In genomic region chr11:87116185-87116584, GRCh38 we compare ENCODE assay signal across 28 cellular contexts.
"Had no signal": no experiment of that assay in that cellular context is flagged by ENCODE, and none has a peak within 500 bp of the region (broad histone marks: within the 10 kb centered on the region; RNA-seq: fewer than 3 reads in every experiment).

No MANE protein-coding gene starts in this region.

- ATAC-seq: Panc1, T-helper 17 cell had no signal

- H3K9me3 ChIP-seq: breast epithelium, SJCRH30 had no signal

- H3K4me1 ChIP-seq: breast epithelium, SJCRH30 had no signal

- H3K36me3 ChIP-seq: breast epithelium had no signal

- H3K27ac ChIP-seq: breast epithelium, SJCRH30 had no signal

- H3K4me3 ChIP-seq: breast epithelium, SJCRH30 had no signal

- H3K27me3 ChIP-seq: breast epithelium, SJCRH30 had no signal

- DNase-seq: activated B cell treated with CpG ODN at 0.5 μM for 24 hours; activated CD4-positive, alpha-beta memory T cell treated with anti-CD3 and anti-CD28 coated beads for 36 hours; activated CD4-positive, alpha-beta T cell treated with anti-CD3 and anti-CD28 coated beads for 1 hour; activated CD4-positive, alpha-beta T cell treated with anti-CD3 and anti-CD28 coated beads, Interleukin-2, amount 10 ng/mL, durations not matched to agents 7 days and 5 days; activated CD8-positive, alpha-beta memory T cell treated with anti-CD3 and anti-CD28 coated beads for 24 hours; activated naive CD4-positive, alpha-beta T cell treated with anti-CD3 and anti-CD28 coated beads, Interleukin-2, amount 50 U/mL, for 16 hours; activated naive CD8-positive, alpha-beta T cell treated with anti-CD3 and anti-CD28 coated beads, Interleukin-2, amount 10 ng/mL, durations not matched to agents 7 days and 5 days; activated T-cell treated with anti-CD3 and anti-CD28 coated beads for 4 hours; activated T-cell treated with anti-CD3 and anti-CD28 coated beads, Interleukin-2, amount 50 U/mL, for 48 hours; aorta; caudate nucleus; KG1; NCI-H1048; NCI-H1930; NCI-H2171; NCI-H2227 treated with DMSO at 0.1 percent for 48 hours; NCI-H446 treated with DMSO at 0.1 percent for 48 hours; NCI-H524 treated with DMSO at 0.1 percent for 48 hours; NCI-H774; NK-92 treated with Interleukin-12 subunit alpha and Interleukin-12 subunit beta, amount 100 ng/mL, for 24 hours; OCI-M1; Right ventricle myocardium superior; RPMI8226; SJCRH30; T-helper 17 cell; T-helper 9 cell had no signal
